In genomic region chr22:20319745-20320658, GRCh38 we compare ENCODE assay signal across 8 cellular contexts. TPM values are rescaled to one million over a fixed set of nuclear protein-coding genes. Genes with fewer than 3 reads are reported as not detected.
DNase-seq lines count a peak whose midpoint lies in the region; ATAC-seq and TF ChIP-seq lines count a peak whose summit lies in the region.

TSS of gene DGCR6L (minus strand) at chr22:20320060. CDS start at chr22:20319988, 72 bp downstream.

- peak within 1 kb of the TSS; percentile 41 for H2BK12ac ChIP-seq in neuronal stem cell (ENCODE audit: low read length)

- H3K79me2 ChIP-seq in GM23248 (ENCODE audit: insufficient read depth) = peaks cover 41% of the 10 kb centered on the region
- H3K79me2 ChIP-seq in Loucy (ENCODE audit: insufficient read depth, low read length) = peaks cover 32% of the 10 kb centered on the region

- peak within 1 kb of the TSS; percentile 81 for H3K4me3 ChIP-seq in GM23248
- H3K4me3 ChIP-seq in Loucy (ENCODE audit: low read length, poor library complexity, severe bottlenecking) = peak within 1 kb of the TSS; percentile 88
- H3K4me3 ChIP-seq in SK-N-MC = peak within 1 kb of the TSS; percentile 97
- H3K4me3 ChIP-seq in gastroesophageal sphincter = peak within 1 kb of the TSS; percentile 91 to 93
- peak within 1 kb of the TSS; percentile 98 for H3K4me3 ChIP-seq in neuronal stem cell (ENCODE audit: low read length in 2 of 2)
- H3K4me3 ChIP-seq in subcutaneous abdominal adipose tissue (ENCODE audit: low read depth in 1 of 5, low read length in 5 of 5) = peak within 1 kb of the TSS; percentile 66 to 93 (median 85)

- H3K36me3 Mint-ChIP-seq in activated naive CD4-positive, alpha-beta T cell treated with anti-CD3 and anti-CD28 coated beads for 36 hours (ENCODE audit: low read depth) = no peaks in the 10 kb centered on the region

- H3K36me3 ChIP-seq in GM23248 (ENCODE audit: low read depth) (no peaks in the 10 kb centered on the region), Loucy (ENCODE audit: insufficient read depth, low read length) (no peaks in the 10 kb centered on the region), SK-N-MC (ENCODE audit: insufficient read depth, low read length) (no peaks in the 10 kb centered on the region), gastroesophageal sphincter (peaks cover 0 to 5% of the 10 kb centered on the region in 2 donors), neuronal stem cell (replicated peaks in 1 of 2; ENCODE audit: control insufficient read depth in 2 of 2, insufficient read depth in 2 of 2, low read length in 2 of 2) (no peaks in the 10 kb centered on the region), subcutaneous abdominal adipose tissue (ENCODE audit: control insufficient read depth in 5 of 5, insufficient read depth in 5 of 5, low read length in 5 of 5) (peaks cover 0 to 4% (median 1%) of the 10 kb centered on the region in 5 donors)

- H2BK5ac ChIP-seq in neuronal stem cell (ENCODE audit: low read length) = peak within 1 kb of the TSS; percentile 39

- no peak within 1 kb of the TSS for H2BK15ac ChIP-seq in neuronal stem cell (ENCODE audit: low read length)

- peak; percentile 62 to 78 for TF ChIP-seq POLR2A in gastroesophageal sphincter (IDR thresholded peaks at IDR 0.05)

- H4K91ac ChIP-seq in neuronal stem cell (ENCODE audit: low read depth, low read length, poor library complexity) = no peak within 1 kb of the TSS

- H3K9me2 ChIP-seq in GM23248 (ENCODE audit: insufficient read depth) (no peaks in the 10 kb centered on the region), Loucy (replicated peaks; ENCODE audit: low read depth, low read length) (no peaks in the 10 kb centered on the region)

- TF ChIP-seq EP300 in gastroesophageal sphincter (IDR thresholded peaks at IDR 0.05) = no peak

- peak within 1 kb of the TSS; percentile 56 for H2AK5ac ChIP-seq in neuronal stem cell (ENCODE audit: low read depth, low read length)

- H3K18ac ChIP-seq in neuronal stem cell (ENCODE audit: low read length) = peak within 1 kb of the TSS; percentile 97

- H3K4me2 ChIP-seq in GM23248 (ENCODE audit: unreplicated experiment) (peak within 1 kb of the TSS; percentile 90), Loucy (ENCODE audit: low read depth, low read length, poor library complexity, severe bottlenecking) (peak within 1 kb of the TSS; percentile 79), neuronal stem cell (ENCODE audit: insufficient read depth, low read length, poor library complexity, severe bottlenecking) (peak within 1 kb of the TSS; percentile 86)

- H2BK120ac ChIP-seq in neuronal stem cell (ENCODE audit: low read depth, low read length) = no peak within 1 kb of the TSS

- H3F3A ChIP-seq in GM23248 (ENCODE audit: insufficient read depth) = peaks cover 16% of the 10 kb centered on the region
- no peaks in the 10 kb centered on the region for H3F3A ChIP-seq in Loucy (ENCODE audit: low read depth)

- H3K27me3 ChIP-seq in GM23248 (replicated peaks; ENCODE audit: insufficient read depth) = no peaks in the 10 kb centered on the region
- H3K27me3 ChIP-seq in Loucy (ENCODE audit: insufficient read depth, low read length, poor library complexity, severe bottlenecking) = no peaks in the 10 kb centered on the region
- no peaks in the 10 kb centered on the region for H3K27me3 ChIP-seq in gastroesophageal sphincter
- no peaks in the 10 kb centered on the region for H3K27me3 ChIP-seq in neuronal stem cell (ENCODE audit: control insufficient read depth in 3 of 3, insufficient read depth in 3 of 3, low read depth in 1 of 3, low read length in 3 of 3)
- H3K27me3 ChIP-seq in subcutaneous abdominal adipose tissue (ENCODE audit: control insufficient read depth in 5 of 5, insufficient read depth in 4 of 5, low read length in 5 of 5) = no peaks in the 10 kb centered on the region

- H2AFZ ChIP-seq in GM23248 = peak within 1 kb of the TSS; percentile 88
- peak within 1 kb of the TSS; percentile 89 for H2AFZ ChIP-seq in Loucy (ENCODE audit: low read length)
- peak within 1 kb of the TSS; percentile 99 for H2AFZ ChIP-seq in neuronal stem cell (ENCODE audit: low read length)

- H3K14ac ChIP-seq in neuronal stem cell (ENCODE audit: low read length) = peak within 1 kb of the TSS; percentile 100

- H3K27ac ChIP-seq in GM23248 (0 out of 2 replicates have a peak within 1 kb of the TSS, but pooled peaks have one; percentile 25), SK-N-MC (peak within 1 kb of the TSS; percentile 42), gastroesophageal sphincter (peak within 1 kb of the TSS; percentile 35 to 93 (median 88)), neuronal stem cell (replicated peaks; ENCODE audit: low read length) (peak within 1 kb of the TSS; percentile 57), subcutaneous abdominal adipose tissue (ENCODE audit: low read depth, low read length) (peak within 1 kb of the TSS; percentile 46)

- H4K20me1 ChIP-seq in GM23248 (ENCODE audit: insufficient read depth) (no peaks in the 10 kb centered on the region), Loucy (ENCODE audit: insufficient read depth, low read length, poor library complexity, severe bottlenecking) (peaks cover 2% of the 10 kb centered on the region)

- peaks cover 16% of the 10 kb centered on the region for H3K79me1 ChIP-seq in neuronal stem cell (ENCODE audit: low read depth, low read length)

- ATAC-seq in gastroesophageal sphincter = peak; percentile 94

- H3K4me1 Mint-ChIP-seq in activated naive CD4-positive, alpha-beta T cell treated with anti-CD3 and anti-CD28 coated beads for 36 hours (ENCODE audit: low read depth) = peaks cover 60% of the 10 kb centered on the region

- H3K4me3 Mint-ChIP-seq in activated naive CD4-positive, alpha-beta T cell treated with anti-CD3 and anti-CD28 coated beads for 36 hours = peak within 1 kb of the TSS; percentile 92

- peak within 1 kb of the TSS; percentile 100 for H3K23ac ChIP-seq in neuronal stem cell (ENCODE audit: low read depth, low read length, poor library complexity)

- no peaks in the 10 kb centered on the region for H3K27me3 Mint-ChIP-seq in activated naive CD4-positive, alpha-beta T cell treated with anti-CD3 and anti-CD28 coated beads for 36 hours (ENCODE audit: low read depth)

- H3K9ac ChIP-seq in GM23248 (peak within 1 kb of the TSS; percentile 93), Loucy (ENCODE audit: low read depth, low read length, poor library complexity, severe bottlenecking) (peak within 1 kb of the TSS; percentile 96), SK-N-MC (ENCODE audit: insufficient read length) (peak within 1 kb of the TSS; percentile 93), neuronal stem cell (ENCODE audit: low read depth, low read length, poor library complexity) (peak within 1 kb of the TSS; percentile 99), subcutaneous abdominal adipose tissue (ENCODE audit: low read length in 5 of 5) (peak within 1 kb of the TSS in 4 of 5 donors; percentile 85 to 94 (median 92))

- H3K4ac ChIP-seq in neuronal stem cell (ENCODE audit: low read length) = peak within 1 kb of the TSS; percentile 76

- intact Hi-C loops in activated naive CD4-positive, alpha-beta T cell treated with anti-CD3 and anti-CD28 coated beads for 36 hours (cut with micrococcal nuclease) = loop anchor here (1.0 to 10.0 kb wide), 5 partner anchors 21 to 382 kb away; partner anchors contain the start of genes MED15 and ZNF74

- TF ChIP-seq CTCF in Loucy (conservative IDR thresholded peaks at IDR 0.05; ENCODE audit: low read length) = no peak
- no peak for TF ChIP-seq CTCF in gastroesophageal sphincter (IDR thresholded peaks at IDR 0.05)

- DNase-seq in EH (ENCODE audit: low read depth) (peak; percentile 89), GM23248 (peak; percentile 97), SK-N-MC (ENCODE audit: low read depth, low spot score) (no peak), neuronal stem cell (ENCODE audit: low spot score) (peak; percentile 96)
- peak; percentile 97 for DNase-seq in activated naive CD4-positive, alpha-beta T cell treated with anti-CD3 and anti-CD28 coated beads for 36 hours

- peak within 1 kb of the TSS; percentile 87 for H3K27ac Mint-ChIP-seq in activated naive CD4-positive, alpha-beta T cell treated with anti-CD3 and anti-CD28 coated beads for 36 hours

- no peaks in the 10 kb centered on the region for H3K9me3 ChIP-seq in GM23248 (ENCODE audit: low read depth)
- H3K9me3 ChIP-seq in Loucy (ENCODE audit: insufficient read depth, low read depth, low read length) = no peaks in the 10 kb centered on the region
- no peaks in the 10 kb centered on the region for H3K9me3 ChIP-seq in SK-N-MC (ENCODE audit: low read depth, low read length)
- no peaks in the 10 kb centered on the region for H3K9me3 ChIP-seq in gastroesophageal sphincter
- no peaks in the 10 kb centered on the region for H3K9me3 ChIP-seq in neuronal stem cell (replicated peaks in 1 of 2; ENCODE audit: control insufficient read depth in 2 of 2, insufficient read depth in 1 of 2, low read depth in 1 of 2, low read length in 2 of 2)
- no peaks in the 10 kb centered on the region for H3K9me3 ChIP-seq in subcutaneous abdominal adipose tissue (ENCODE audit: control insufficient read depth in 5 of 5, low read length in 5 of 5)

- no peaks in the 10 kb centered on the region for H3K9me3 Mint-ChIP-seq in activated naive CD4-positive, alpha-beta T cell treated with anti-CD3 and anti-CD28 coated beads for 36 hours

- in situ Hi-C loops in GM23248 (cut with MboI) = no loop called here

- CTCF ChIA-PET in activated naive CD4-positive, alpha-beta T cell treated with anti-CD3 and anti-CD28 coated beads for 36 hours (lab: Charles Lee) = no interaction called here

- H3K4me1 ChIP-seq in GM23248 (ENCODE audit: insufficient read depth) (peaks cover 36% of the 10 kb centered on the region), Loucy (ENCODE audit: insufficient read depth, low read length, poor library complexity, severe bottlenecking) (peaks cover 24% of the 10 kb centered on the region), gastroesophageal sphincter (peaks cover 0 to 55% (median 19%) of the 10 kb centered on the region in 3 donors), neuronal stem cell (ENCODE audit: control insufficient read depth in 2 of 2, insufficient read depth in 1 of 2, low read depth in 1 of 2, low read length in 2 of 2) (peaks cover 7 to 18% of the 10 kb centered on the region in 2 donors), subcutaneous abdominal adipose tissue (ENCODE audit: control insufficient read depth in 5 of 5, insufficient read depth in 5 of 5, low read length in 5 of 5) (peaks cover 0 to 37% (median 23%) of the 10 kb centered on the region in 5 donors)

- H4K8ac ChIP-seq in neuronal stem cell (ENCODE audit: low read depth, low read length) = peak within 1 kb of the TSS; percentile 43

- 1% methylated on average over 80 to 83 of the region's 98 CpGs for WGBS in GM23248 (ENCODE audit: low coverage in 1 of 2, low lambda C conversion rate in 2 of 2, missing lambda C conversion rate in 2 of 2), 2 experiments
- no CpG with 5 or more reads among the region's 98 CpGs for WGBS in gastroesophageal sphincter (ENCODE audit: low coverage in 1 of 2), 2 donors
- no CpG with 5 or more reads among the region's 98 CpGs for WGBS in neuronal stem cell (ENCODE audit: extremely low coverage in 2 of 2, insufficient read length in 2 of 2, insufficient replicate concordance in 1 of 2), 2 donors

RNA-seq across cellular contexts. Expression of gene DGCR6L, which starts in this region (rescaled TPM):
- total RNA-seq in GM23248 (2014; rRNA removed; shearing (Covaris generic)) = 73.3 and 84.6 TPM in 2 replicates
- 111 and 114 TPM in 2 replicates for polyA plus RNA-seq in GM23248 (2016; fragmentation: Nextera tagmentation; extraction: Ambion mirVana)
- 10 to 100 TPM; 21.5 TPM for total RNA-seq in activated naive CD4-positive, alpha-beta T cell treated with anti-CD3 and anti-CD28 coated beads for 36 hours
- total RNA-seq in gastroesophageal sphincter = 10 to 100 TPM; 39.8 to 69.2 (median 60.4) TPM
- polyA plus RNA-seq in neuronal stem cell (2013, experiment 1 of 2) = 26.0 TPM
- polyA plus RNA-seq in neuronal stem cell (2013, experiment 2 of 2) = 25.8 TPM

Comparison
In these comparisons a context has a peak if more than half of its experiments do, and no peak if none do; other contexts are left out.
1. H3K27ac ChIP-seq: peak in every context shown above with its lines; median percentile 88 in gastroesophageal sphincter; 57 in neuronal stem cell; 46 in subcutaneous abdominal adipose tissue; 42 in SK-N-MC; 25 in GM23248.